9 cellular contexts compared by ENCODE assay signal in genomic region chr1:218674280-218674773, GRCh38.
DNase-seq lines count a peak whose midpoint lies in the region; TF ChIP-seq lines count a peak whose summit lies in the region.
"Had no signal": no experiment of that assay in that cellular context is flagged by ENCODE, and none has a peak within 500 bp of the region (broad histone marks: within the 10 kb centered on the region; RNA-seq: fewer than 3 reads in every experiment).

No MANE protein-coding gene starts in this region.

- H3K4me3 ChIP-seq in adrenal gland = no peak overlapping the region
- H3K4me3 ChIP-seq in CD8-positive, alpha-beta memory T cell (ENCODE audit: low read length) = no peak overlapping the region
- H3K4me3 ChIP-seq: BLaER1 treated with 17β-estradiol and CSF1 and Interleukin-3, amounts not matched to agents 10 nM and 100 nM had no signal

- TF ChIP-seq CTCF in adrenal gland (IDR thresholded peaks at IDR 0.05) (no peak), type B pancreatic cell (conservative IDR thresholded peaks at IDR 0.05) (peak; percentile 61)

- H3K4me1 Mint-ChIP-seq in type B pancreatic cell (ENCODE audit: unreplicated experiment) = peaks cover 15% of the 10 kb centered on the region
- H3K4me1 Mint-ChIP-seq in CD8-positive, alpha-beta memory T cell = no peaks in the 10 kb centered on the region

- H3K27me3 ChIP-seq in adrenal gland = no peaks in the 10 kb centered on the region
- H3K27me3 ChIP-seq in CD8-positive, alpha-beta memory T cell (ENCODE audit: insufficient read depth, low read length, poor library complexity, severe bottlenecking) = no peaks in the 10 kb centered on the region
- H3K27me3 ChIP-seq: BLaER1 treated with 17β-estradiol and CSF1 and Interleukin-3, amounts not matched to agents 10 nM and 100 nM had no signal

- no peak for TF ChIP-seq POLR2A in adrenal gland (IDR thresholded peaks at IDR 0.05)

- H3K9me3 Mint-ChIP-seq in type B pancreatic cell = no peaks in the 10 kb centered on the region
- peaks cover 3 to 16% (median 5%) of the 10 kb centered on the region in 5 donors for H3K9me3 Mint-ChIP-seq in CD8-positive, alpha-beta memory T cell

- DNase-seq in NCI-H510A treated with DMSO at 0.1 percent for 48 hours (lab: John Stamatoyannopoulos, UW) (peak; percentile 18), NCI-H510A (lab: John Stamatoyannopoulos, UW) (no peak), adrenal gland (peak in 6 of 7 donors; percentile 7 to 54 (median 19)), iPS-NIHi7 (ENCODE audit: extremely low spot score) (peak; percentile 72), type B pancreatic cell (ENCODE audit: extremely low spot score, unreplicated experiment) (no peak), DMS79 treated with DMSO at 0.1 percent for 48 hours (lab: John Stamatoyannopoulos, UW) (no peak), germinal center (ENCODE audit: low spot score) (no peak)
- DNase-seq in CD8-positive, alpha-beta memory T cell = no peak

- no peaks in the 10 kb centered on the region for H3K9me3 ChIP-seq in adrenal gland (replicated peaks in 1 of 3)
- H3K9me3 ChIP-seq in CD8-positive, alpha-beta memory T cell (ENCODE audit: low read length) = no peaks in the 10 kb centered on the region
- H3K9me3 ChIP-seq: BLaER1 treated with 17β-estradiol and CSF1 and Interleukin-3, amounts not matched to agents 10 nM and 100 nM had no signal

- intact Hi-C loops in adrenal gland (cut with DNase I) = no loop called here

- peak overlapping the region in 1 of 5 donors; percentile 37 for H3K27ac ChIP-seq in adrenal gland
- H3K27ac ChIP-seq in CD8-positive, alpha-beta memory T cell (ENCODE audit: low read depth, low read length) = no peak overlapping the region
- H3K27ac ChIP-seq: BLaER1 treated with 17β-estradiol and CSF1 and Interleukin-3, amounts not matched to agents 10 nM and 100 nM had no signal

- H3K27ac Mint-ChIP-seq in type B pancreatic cell = peak overlapping the region; percentile 77
- no peak overlapping the region for H3K27ac Mint-ChIP-seq in CD8-positive, alpha-beta memory T cell

- CTCF ChIA-PET in CD8-positive, alpha-beta memory T cell (lab: Charles Lee) = no interaction called here

- H3K4me1 ChIP-seq in adrenal gland (replicated peaks in 1 of 2) = no peaks in the 10 kb centered on the region
- H3K4me1 ChIP-seq in CD8-positive, alpha-beta memory T cell (ENCODE audit: insufficient read depth, low read length) = no peaks in the 10 kb centered on the region
- H3K4me1 ChIP-seq: BLaER1 treated with 17β-estradiol and CSF1 and Interleukin-3, amounts not matched to agents 10 nM and 100 nM had no signal

- H3K4me3 Mint-ChIP-seq in type B pancreatic cell = peak overlapping the region; percentile 33
- no peak overlapping the region for H3K4me3 Mint-ChIP-seq in CD8-positive, alpha-beta memory T cell

- no peaks in the 10 kb centered on the region for H3K36me3 Mint-ChIP-seq in type B pancreatic cell
- no peaks in the 10 kb centered on the region for H3K36me3 Mint-ChIP-seq in CD8-positive, alpha-beta memory T cell

- no peaks in the 10 kb centered on the region for H3K36me3 ChIP-seq in adrenal gland (replicated peaks in 1 of 2)
- no peaks in the 10 kb centered on the region for H3K36me3 ChIP-seq in CD8-positive, alpha-beta memory T cell (ENCODE audit: insufficient read depth, low read length)
- H3K36me3 ChIP-seq: BLaER1 treated with 17β-estradiol and CSF1 and Interleukin-3, amounts not matched to agents 10 nM and 100 nM had no signal

- peaks cover 4% of the 10 kb centered on the region for H3K27me3 Mint-ChIP-seq in type B pancreatic cell
- H3K27me3 Mint-ChIP-seq in CD8-positive, alpha-beta memory T cell = no peaks in the 10 kb centered on the region

- POLR2A ChIA-PET in CD8-positive, alpha-beta memory T cell (lab: Charles Lee) = no interaction called here

- 33 to 44% (median 39%) methylated on average over 8 to 9 of the region's 9 CpGs for WGBS in adrenal gland, 4 donors

Comparison
In these comparisons a context has a peak if more than half of its experiments do, and no peak if none do; other contexts are left out.
1. DNase-seq: peak in NCI-H510A treated with DMSO at 0.1 percent for 48 hours (single experiment), adrenal gland (6 of 7) and iPS-NIHi7 (single experiment); none in NCI-H510A (single experiment), type B pancreatic cell (single experiment), CD8-positive, alpha-beta memory T cell (0 of 5), DMS79 treated with DMSO at 0.1 percent for 48 hours (single experiment) and germinal center (single experiment).